40 cellular contexts compared by ENCODE assay signal in the genomic region with DNA sequence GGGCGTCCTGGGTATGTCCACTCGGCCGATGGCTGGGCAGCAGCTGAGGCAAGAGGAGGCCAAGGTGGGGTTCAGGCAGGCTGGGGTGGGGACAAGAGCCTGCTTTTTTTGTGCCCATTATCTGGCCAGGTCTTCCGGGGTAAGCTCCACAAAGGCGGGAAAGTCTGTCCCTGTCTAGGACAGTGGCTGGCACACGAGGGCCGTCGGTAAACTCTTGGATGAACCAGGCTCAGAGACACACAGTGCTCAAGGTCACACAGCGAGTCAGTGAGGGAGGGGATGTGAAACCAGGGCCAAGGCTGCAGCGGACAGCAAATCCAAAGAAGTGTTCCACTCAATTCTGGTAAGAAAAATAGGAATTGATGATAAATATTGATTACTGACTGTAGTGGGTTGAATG. TPM values are rescaled to one million over a fixed set of nuclear protein-coding genes. Genes with fewer than 3 reads are reported as not detected.
"Had no signal": no experiment of that assay in that cellular context is flagged by ENCODE, and none has a peak within 500 bp of the region (broad histone marks: within the 10 kb centered on the region; RNA-seq: fewer than 3 reads in every experiment).

No MANE protein-coding gene starts in this region.

- ATAC-seq: activated naive CD8-positive, alpha-beta T cell treated with anti-CD3 and anti-CD28 coated beads, Interleukin-2, amount 50 U/mL, for 24 hours; activated T-cell treated with anti-CD3 and anti-CD28 coated beads, Interleukin-2, amount 50 U/mL, for 4 hours; activated T-cell treated with anti-CD3 and anti-CD28 coated beads, Interleukin-2, amount 50 U/mL, for 72 hours; activated T-helper 17 cell treated with anti-CD3 and anti-CD28 coated beads, Interleukin-2, amount 50 U/mL, for 72 hours had no signal

- FAIRE-seq: astrocyte, bronchial epithelial cell had no signal

- H3K36me3 ChIP-seq: adrenal gland, ascending aorta, brain microvascular endothelial cell, breast epithelium, cardiac muscle cell had no signal

- H3K27ac ChIP-seq: adrenal gland, ascending aorta, body of pancreas, brain microvascular endothelial cell, breast epithelium, cardiac muscle cell had no signal

- H3K27me3 ChIP-seq: adrenal gland, ascending aorta, body of pancreas, breast epithelium had no signal

- DNase-seq: activated effector memory CD4-positive, alpha-beta T cell treated with anti-CD3 and anti-CD28 coated beads, Interleukin-2, amount 50 U/mL, for 16 hours; activated effector memory CD4-positive, alpha-beta T cell treated with Interleukin-2 at 50 U/mL for 16 hours; activated gamma-delta T cell; activated gamma-delta T cell treated with Interleukin-2 at 50 U/mL for 16 hours; activated naive CD4-positive, alpha-beta T cell; activated naive CD4-positive, alpha-beta T cell treated with anti-CD3 and anti-CD28 coated beads for 36 hours; activated naive CD4-positive, alpha-beta T cell treated with anti-CD3 and anti-CD28 coated beads, Interleukin-2, amount 10 ng/mL, durations not matched to agents 7 days and 5 days; activated naive CD4-positive, alpha-beta T cell treated with anti-CD3 and anti-CD28 coated beads, Interleukin-2, amount 50 U/mL, for 16 hours; activated naive CD4-positive, alpha-beta T cell treated with Interleukin-2 at 50 U/mL for 16 hours; activated naive CD8-positive, alpha-beta T cell treated with anti-CD3 and anti-CD28 coated beads for 36 hours; activated naive CD8-positive, alpha-beta T cell treated with anti-CD3 and anti-CD28 coated beads, Interleukin-2, amount 10 ng/mL, durations not matched to agents 7 days and 5 days; activated naive CD8-positive, alpha-beta T cell treated with anti-CD3 and anti-CD28 coated beads, Interleukin-2, amount 50 U/mL, for 24 hours; activated T-cell treated with anti-CD3 and anti-CD28 coated beads, Interleukin-2, amount 50 U/mL, for 1 hour; activated T-cell treated with anti-CD3 and anti-CD28 coated beads, Interleukin-2, amount 50 U/mL, for 24 hours; activated T-cell treated with anti-CD3 and anti-CD28 coated beads, Interleukin-2, amount 50 U/mL, for 4 hours; activated T-cell treated with anti-CD3 and anti-CD28 coated beads, Interleukin-2, amount 50 U/mL, for 48 hours; activated T-cell treated with anti-CD3 and anti-CD28 coated beads, Interleukin-2, amount 50 U/mL, for 72 hours; adrenal gland; amniotic stem cell; amygdala; anterior cingulate cortex; aorta; body of pancreas; brain microvascular endothelial cell; caudate nucleus; central memory CD4-positive, alpha-beta T cell; cerebellar nuclear complex had no signal

- H3K4me3 ChIP-seq: adrenal gland, ascending aorta, body of pancreas, breast epithelium, cardiac muscle cell had no signal

- H3K4me1 ChIP-seq: adrenal gland, ascending aorta, body of pancreas, breast epithelium had no signal

- H3K9me3 ChIP-seq: adrenal gland, ascending aorta, body of pancreas, breast epithelium had no signal

RNA-seq across cellular contexts. Expression of a gene that starts 2.9 kb away (rescaled TPM):
- total RNA-seq: activated naive CD4-positive, alpha-beta T cell treated with anti-CD3 and anti-CD28 coated beads for 36 hours; activated naive CD4-positive, alpha-beta T cell treated with anti-CD3 and anti-CD28 coated beads, Interleukin-2, amount 50 U/mL, for 72 hours; activated naive CD8-positive, alpha-beta T cell treated with anti-CD3 and anti-CD28 coated beads for 36 hours; activated naive CD8-positive, alpha-beta T cell treated with anti-CD3 and anti-CD28 coated beads, Interleukin-2, amount 10 ng/mL, durations not matched to agents 7 days and 5 days; activated T-cell treated with anti-CD3 and anti-CD28 coated beads, Interleukin-2, amount 50 U/mL, for 4 hours; activated T-cell treated with anti-CD3 and anti-CD28 coated beads, Interleukin-2, amount 50 U/mL, for 72 hours; activated T-helper 1 cell treated with anti-CD3 and anti-CD28 coated beads, Interleukin-12 subunit alpha, Interleukin-12 subunit beta, Interleukin-2, Interleukin-4 antibody, amounts not matched to agents 30 ng/mL and 10 ng/mL and 1 ng/mL, durations not matched to agents 14 hours and 24 hours and 36 hours; activated T-helper 17 cell treated with anti-CD3 and anti-CD28 coated beads, Interleukin-2, amount 50 U/mL, for 72 hours; activated T-helper 2 cell treated with anti-CD3 and anti-CD28 coated beads, Interferon-gamma antibody, Interleukin-2, Interleukin-4, amounts not matched to agents 10 μg/mL and 5 μg/mL and 100 μg/mL, durations not matched to agents 14 hours and 24 hours and 36 hours; adrenal gland; aorta; ascending aorta; astrocyte; body of pancreas; breast epithelium; bronchial epithelial cell; cardiac muscle cell; cardiac septum; cerebellum; chondrocyte had no signal
- polyA plus RNA-seq: adipose tissue, adrenal gland, aorta, cardiac muscle cell had no signal

RNA-seq across cellular contexts. Expression of a gene that starts 29.2 kb away (rescaled TPM):
- total RNA-seq: activated naive CD8-positive, alpha-beta T cell treated with anti-CD3 and anti-CD28 coated beads, Interleukin-2, amount 10 ng/mL, durations not matched to agents 7 days and 5 days had no signal
